ENCODE assay signal across 14 cellular contexts in the genomic region with DNA sequence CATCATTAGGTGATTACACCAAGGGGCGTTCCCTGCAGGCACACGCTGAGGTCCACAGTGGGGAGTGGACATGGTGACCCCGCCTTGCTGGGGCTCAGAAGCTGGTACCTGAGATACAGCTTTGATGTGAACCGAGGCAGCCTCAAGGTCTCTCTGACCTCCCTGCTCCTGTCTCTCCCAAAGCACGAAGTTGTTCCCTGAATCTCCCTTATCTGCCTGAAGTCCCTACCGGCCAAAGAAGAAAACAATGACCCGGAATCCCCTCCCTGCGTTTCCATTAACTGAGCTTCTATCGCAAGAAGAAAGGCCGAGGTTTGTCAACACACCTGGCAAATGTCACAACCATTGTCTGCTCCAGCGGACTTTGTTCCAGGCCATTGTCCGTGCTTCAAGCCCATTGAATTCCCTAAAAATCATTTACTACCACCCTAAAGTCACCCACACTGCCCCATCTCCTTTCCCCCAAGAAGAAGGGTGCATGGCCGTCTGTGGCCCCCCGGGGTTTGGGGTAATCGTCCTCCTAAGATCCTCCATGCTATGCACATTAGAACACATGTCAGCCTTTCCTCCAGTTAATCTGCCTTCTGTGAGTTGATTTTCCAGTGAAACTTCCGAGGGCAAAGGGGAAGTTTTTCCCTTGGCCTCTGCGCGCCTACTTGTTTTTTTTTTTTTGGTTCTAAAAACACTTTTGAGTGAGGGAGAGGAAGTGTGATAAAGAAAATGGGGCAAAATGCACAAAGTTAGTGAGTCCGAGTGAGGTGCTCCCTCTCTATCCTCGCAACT. TPM values are rescaled to one million over a fixed set of nuclear protein-coding genes. Genes with fewer than 3 reads are reported as not detected.
DNase-seq lines count a peak whose midpoint lies in the region; ATAC-seq and TF ChIP-seq lines count a peak whose summit lies in the region.
"Had no signal": no experiment of that assay in that cellular context is flagged by ENCODE, and none has a peak within 500 bp of the region (broad histone marks: within the 10 kb centered on the region; RNA-seq: fewer than 3 reads in every experiment).

No MANE protein-coding gene starts in this region.

- H3K4me1 Mint-ChIP-seq in progenitor cell of endocrine pancreas (ENCODE audit: low read depth): peaks cover 52% of the 10 kb centered on the region
- H3K4me1 Mint-ChIP-seq: central memory CD8-positive, alpha-beta T cell had no signal

- ATAC-seq in heart left ventricle: peak in 2 of 4 donors; percentile 3 to 36
- ATAC-seq: activated CD8-positive, alpha-beta memory T cell treated with anti-CD3 and anti-CD28 coated beads, Interleukin-2, amount 10 ng/mL, durations not matched to agents 7 days and 5 days had no signal

- 53 to 65% (median 61%) methylated on average over 19 to 20 of the region's 20 CpGs for WGBS in heart left ventricle, 4 donors

- no peaks in the 10 kb centered on the region for H3K27me3 ChIP-seq in heart left ventricle
- H3K27me3 ChIP-seq in vagina: no peaks in the 10 kb centered on the region

- no peak for TF ChIP-seq POLR2A in heart left ventricle (IDR thresholded peaks at IDR 0.05)
- no peak for TF ChIP-seq POLR2A in vagina (IDR thresholded peaks at IDR 0.05)

- H3K27ac ChIP-seq in heart left ventricle: peak overlapping the region; percentile 79 to 95 (median 86)
- peak overlapping the region; percentile 91 for H3K27ac ChIP-seq in vagina

- H3K9me3 Mint-ChIP-seq in progenitor cell of endocrine pancreas (ENCODE audit: low read depth): no peaks in the 10 kb centered on the region
- H3K9me3 Mint-ChIP-seq: activated naive CD4-positive, alpha-beta T cell treated with anti-CD3 and anti-CD28 coated beads for 36 hours; central memory CD8-positive, alpha-beta T cell had no signal

- no peaks in the 10 kb centered on the region for H3K9me3 ChIP-seq in heart left ventricle
- H3K9me3 ChIP-seq in vagina: no peaks in the 10 kb centered on the region
- H3K9me3 ChIP-seq: SK-N-SH had no signal

- no peaks in the 10 kb centered on the region for H3K27me3 Mint-ChIP-seq in progenitor cell of endocrine pancreas

- TF ChIP-seq CTCF in heart left ventricle (IDR thresholded peaks at IDR 0.05) (no peak), progenitor cell of endocrine pancreas (IDR thresholded peaks at IDR 0.05; ENCODE audit: unreplicated experiment) (no peak), vagina (IDR thresholded peaks at IDR 0.05) (no peak)

- no peak overlapping the region for H3K4me3 Mint-ChIP-seq in progenitor cell of endocrine pancreas (ENCODE audit: low read depth)
- H3K4me3 Mint-ChIP-seq: activated CD8-positive, alpha-beta memory T cell treated with anti-CD3 and anti-CD28 coated beads, Interleukin-2, amount 10 ng/mL, durations not matched to agents 7 days and 5 days; activated naive CD4-positive, alpha-beta T cell treated with anti-CD3 and anti-CD28 coated beads for 36 hours; central memory CD8-positive, alpha-beta T cell had no signal

- peak overlapping the region in 3 of 12 donors; percentile 6 to 17 (median 14) for H3K4me3 ChIP-seq in heart left ventricle
- no peak overlapping the region for H3K4me3 ChIP-seq in vagina

- peak overlapping the region; percentile 93 for H3K27ac Mint-ChIP-seq in progenitor cell of endocrine pancreas
- H3K27ac Mint-ChIP-seq: activated CD8-positive, alpha-beta memory T cell treated with anti-CD3 and anti-CD28 coated beads, Interleukin-2, amount 10 ng/mL, durations not matched to agents 7 days and 5 days; activated naive CD4-positive, alpha-beta T cell treated with anti-CD3 and anti-CD28 coated beads for 36 hours had no signal

- intact Hi-C loops in heart left ventricle (cut with DNase I) (loop anchor here in 5 of 10 donors (1.0 to 10.0 kb wide), 6 partner anchors 38 to 62 kb away; no protein-coding TSS in a partner anchor), vagina (cut with DNase I) (loop anchor here (5.0 kb wide), 1 partner anchor 55 kb away; no protein-coding TSS in a partner anchor)

- H3K4me1 ChIP-seq in heart left ventricle (peaks cover 0 to 65% (median 44%) of the 10 kb centered on the region in 12 donors), vagina (peaks cover 44% of the 10 kb centered on the region)

- DNase-seq in NCI-H2081 (lab: John Stamatoyannopoulos, UW) (peak; percentile 8 to 20), NCI-H2081 treated with DMSO at 0.1 percent for 48 hours (lab: John Stamatoyannopoulos, UW) (no peak), heart left ventricle (peak in 2 of 5 donors; percentile 20 to 27), progenitor cell of endocrine pancreas (ENCODE audit: low spot score, unreplicated experiment) (no peak), vagina (ENCODE audit: extremely low spot score in 2 of 2) (no peak), activated gamma-delta T cell treated with Interleukin-2 at 50 U/mL for 16 hours (no peak), medulla oblongata (ENCODE audit: extremely low spot score) (no peak)
- no peak for DNase-seq in activated CD4-positive, alpha-beta T cell treated with anti-CD3 and anti-CD28 coated beads, Interleukin-2, amount 50 U/mL, for 4 hours
- DNase-seq: activated CD8-positive, alpha-beta memory T cell treated with anti-CD3 and anti-CD28 coated beads, Interleukin-2, amount 10 ng/mL, durations not matched to agents 7 days and 5 days; activated naive CD4-positive, alpha-beta T cell treated with anti-CD3 and anti-CD28 coated beads for 36 hours; COR-L47; SK-N-SH; stimulated activated naive CD4-positive, alpha-beta T cell had no signal

- H3K36me3 ChIP-seq in heart left ventricle: no peaks in the 10 kb centered on the region
- H3K36me3 ChIP-seq in vagina: no peaks in the 10 kb centered on the region

- no peaks in the 10 kb centered on the region for H3K36me3 Mint-ChIP-seq in progenitor cell of endocrine pancreas (ENCODE audit: insufficient read depth)
- H3K36me3 Mint-ChIP-seq: activated CD8-positive, alpha-beta memory T cell treated with anti-CD3 and anti-CD28 coated beads, Interleukin-2, amount 10 ng/mL, durations not matched to agents 7 days and 5 days had no signal

RNA-seq across cellular contexts. Expression of gene COL18A1, which starts 48.1 kb away (rescaled TPM):
- total RNA-seq in heart left ventricle (100 to 1,000 TPM in 2 of 9 donors, 10 to 100 TPM in 7; 31.7 to 109 (median 59.0) TPM), progenitor cell of endocrine pancreas (271 TPM in 2 replicates), vagina (86.7 TPM)
- polyA plus RNA-seq in heart left ventricle: 10 to 100 TPM; 38.9 to 65.6 TPM

Comparison
In these comparisons a context has a peak if more than half of its experiments do, and no peak if none do; other contexts are left out.
1. DNase-seq: peak in NCI-H2081 (2 of 2); none in NCI-H2081 treated with DMSO at 0.1 percent for 48 hours (single experiment), progenitor cell of endocrine pancreas (single experiment), vagina (0 of 2), activated CD4-positive, alpha-beta T cell treated with anti-CD3 and anti-CD28 coated beads, Interleukin-2, amount 50 U/mL, for 4 hours (0 of 2), activated gamma-delta T cell treated with Interleukin-2 at 50 U/mL for 16 hours (single experiment) and medulla oblongata (single experiment).